Comparison of ENCODE assay signal across 1 cellular context in genomic region chr1:32447469-32448185, GRCh38.
TF ChIP-seq lines count a peak whose summit lies in the region.

No MANE protein-coding gene starts in this region.

TF ChIP-seq in HEK293, 187 proteins besides CTCF, POLR2A, EP300 and RAD21 (continued from another document and continues in another):
- TF ChIP-seq ZNF610 (tag by site-specific recombination; IDR thresholded peaks at IDR 0.05; ENCODE audit: borderline replicate concordance) (no peak), MZF1 (tag by site-specific recombination; IDR thresholded peaks at IDR 0.05; ENCODE audit: borderline replicate concordance) (peak; percentile 66; the same call in 1 of the 2 replicates), ZBTB48 (tag by site-specific recombination; IDR thresholded peaks at IDR 0.05) (no peak), KLF10 (tag by site-specific recombination; IDR thresholded peaks at IDR 0.05) (no peak), ZBTB10 (tag by site-specific recombination; IDR thresholded peaks at IDR 0.05) (no peak), ZNF223 (tag by site-specific recombination; IDR thresholded peaks at IDR 0.05) (no peak), ZNF18 (tag by site-specific recombination; IDR thresholded peaks at IDR 0.05) (no peak), ZFP37 (tag by site-specific recombination; IDR thresholded peaks at IDR 0.05) (no peak), ZNF623 (tag by site-specific recombination; IDR thresholded peaks at IDR 0.05) (no peak), ZNF404 (tag by site-specific recombination; IDR thresholded peaks at IDR 0.05) (no peak), ZFHX2 (tag by site-specific recombination; conservative IDR thresholded peaks at IDR 0.05) (peak; percentile 33; the same call in 1 of the 2 replicates), ZNF398 (tag by site-specific recombination; IDR thresholded peaks at IDR 0.05) (no peak), ZNF341 (tag by site-specific recombination; IDR thresholded peaks at IDR 0.05; ENCODE audit: low read depth) (peak; percentile 33; the same call in 1 of the 2 replicates), PBX3 (CRISPR knock-in tag; IDR thresholded peaks at IDR 0.05) (no peak), ZNF10 (tag by site-specific recombination; IDR thresholded peaks at IDR 0.05) (no peak), SP7 (tag by site-specific recombination; IDR thresholded peaks at IDR 0.05) (no peak), ZBTB1 (tag by site-specific recombination; IDR thresholded peaks at IDR 0.05) (no peak), PRDM10 (tag by site-specific recombination; IDR thresholded peaks at IDR 0.05) (peak; percentile 96), ZNF561 (tag by site-specific recombination; IDR thresholded peaks at IDR 0.05; ENCODE audit: borderline replicate concordance) (no peak), ZNF155 (tag by site-specific recombination; IDR thresholded peaks at IDR 0.05) (no peak), ZSCAN18 (tag by site-specific recombination; IDR thresholded peaks at IDR 0.05) (no peak), ZNF37A (tag by site-specific recombination; IDR thresholded peaks at IDR 0.05) (no peak), TCF7L2 (IDR thresholded peaks at IDR 0.05; ENCODE audit: borderline replicate concordance, low read depth, low read length) (no peak), ZNF169 (tag by site-specific recombination; IDR thresholded peaks at IDR 0.05) (no peak), ZNF777 (tag by site-specific recombination; IDR thresholded peaks at IDR 0.05; ENCODE audit: borderline replicate concordance) (no peak), ZNF585B (tag by site-specific recombination; IDR thresholded peaks at IDR 0.05) (no peak), REPIN1 (tag by site-specific recombination; IDR thresholded peaks at IDR 0.05; ENCODE audit: low read depth) (no peak), ZNF837 (tag by site-specific recombination; IDR thresholded peaks at IDR 0.05) (no peak), ZNF214 (tag by site-specific recombination; IDR thresholded peaks at IDR 0.05; ENCODE audit: borderline replicate concordance) (no peak), ZNF629 (tag by site-specific recombination; IDR thresholded peaks at IDR 0.05) (no peak), ZBTB20 (tag by site-specific recombination; IDR thresholded peaks at IDR 0.05) (no peak), ZNF658 (tag by site-specific recombination; IDR thresholded peaks at IDR 0.05) (no peak), ZBTB49 (tag by site-specific recombination; IDR thresholded peaks at IDR 0.05; ENCODE audit: low read depth) (no peak), ZNF660 (tag by site-specific recombination; IDR thresholded peaks at IDR 0.05) (no peak), REST (tag by site-specific recombination; IDR thresholded peaks at IDR 0.05) (no peak), ELK4 (IDR thresholded peaks at IDR 0.05; ENCODE audit: borderline replicate concordance, low read depth, low read length) (no peak), ZNF596 (tag by site-specific recombination; IDR thresholded peaks at IDR 0.05) (peak; percentile 54; the same call in 1 of the 2 replicates), ZNF600 (tag by site-specific recombination; IDR thresholded peaks at IDR 0.05) (no peak), GLI4 (tag by site-specific recombination; IDR thresholded peaks at IDR 0.05) (no peak), ZNF354C (tag by site-specific recombination; IDR thresholded peaks at IDR 0.05; ENCODE audit: borderline replicate concordance, low read depth) (no peak), ZNF324 (tag by site-specific recombination; IDR thresholded peaks at IDR 0.05) (no peak)
